In genomic region chr5:6632931-6633468, GRCh38 we compare ENCODE assay signal across 1 cellular context.
A peak's percentile ranks its signal among the peaks of the same experiment; 100 is the strongest.
TF ChIP-seq lines count a peak whose summit lies in the region.

Gene NSUN2 (minus strand): TSS chr5:6633044. CDS start chr5:6632979, 65 bp downstream.
Gene SRD5A1 (plus strand): TSS chr5:6633440. CDS start chr5:6633577, 137 bp downstream.

TF ChIP-seq in GM12878, 131 proteins besides CTCF, POLR2A, EP300 and RAD21 (continued from another document):
- TF ChIP-seq ATF2 (IDR thresholded peaks at IDR 0.05; ENCODE audit: low read length): no peak
- TF ChIP-seq SIX5 (IDR thresholded peaks at IDR 0.05; ENCODE audit: low read depth, low read length, severe bottlenecking): peak; percentile 39
- peak; percentile 78; the same call in 1 of the 3 replicates for TF ChIP-seq POU2F2 (IDR thresholded peaks at IDR 0.05; ENCODE audit: borderline replicate concordance, low read depth, low read length)
- TF ChIP-seq ZSCAN29 (IDR thresholded peaks at IDR 0.05): no peak; the same call in 1 of the 2 replicates
- TF ChIP-seq MXI1 (IDR thresholded peaks at IDR 0.05; ENCODE audit: low read depth, low read length): peak; percentile 95
- no peak for TF ChIP-seq YBX1 (IDR thresholded peaks at IDR 0.05)
- no peak for TF ChIP-seq ASH2L (IDR thresholded peaks at IDR 0.05; ENCODE audit: borderline replicate concordance, low read depth)
- TF ChIP-seq KLF5 (IDR thresholded peaks at IDR 0.05; ENCODE audit: partially characterized antibody): peak; percentile 91
- TF ChIP-seq IKZF1 (conservative IDR thresholded peaks at IDR 0.05): peak; percentile 87
- TF ChIP-seq GABPA (IDR thresholded peaks at IDR 0.05; ENCODE audit: low read depth): peak; percentile 81
- TF ChIP-seq EED (IDR thresholded peaks at IDR 0.05; ENCODE audit: low read depth): no peak
- TF ChIP-seq RBBP5 (conservative IDR thresholded peaks at IDR 0.05): 0 out of 2 replicates have a peak, but pooled peaks have one; percentile 52
- no peak for TF ChIP-seq CHD2 (IDR thresholded peaks at IDR 0.05; ENCODE audit: borderline replicate concordance, low read depth, low read length)
- TF ChIP-seq BMI1 (IDR thresholded peaks at IDR 0.05; ENCODE audit: borderline replicate concordance): no peak
- TF ChIP-seq NRF1 (conservative IDR thresholded peaks at IDR 0.05; ENCODE audit: low read depth, low read length): peak; percentile 92
TF ChIP-seq in GM12878: peak in this region for 50.
